8 cellular contexts compared by ENCODE assay signal in the genomic region with DNA sequence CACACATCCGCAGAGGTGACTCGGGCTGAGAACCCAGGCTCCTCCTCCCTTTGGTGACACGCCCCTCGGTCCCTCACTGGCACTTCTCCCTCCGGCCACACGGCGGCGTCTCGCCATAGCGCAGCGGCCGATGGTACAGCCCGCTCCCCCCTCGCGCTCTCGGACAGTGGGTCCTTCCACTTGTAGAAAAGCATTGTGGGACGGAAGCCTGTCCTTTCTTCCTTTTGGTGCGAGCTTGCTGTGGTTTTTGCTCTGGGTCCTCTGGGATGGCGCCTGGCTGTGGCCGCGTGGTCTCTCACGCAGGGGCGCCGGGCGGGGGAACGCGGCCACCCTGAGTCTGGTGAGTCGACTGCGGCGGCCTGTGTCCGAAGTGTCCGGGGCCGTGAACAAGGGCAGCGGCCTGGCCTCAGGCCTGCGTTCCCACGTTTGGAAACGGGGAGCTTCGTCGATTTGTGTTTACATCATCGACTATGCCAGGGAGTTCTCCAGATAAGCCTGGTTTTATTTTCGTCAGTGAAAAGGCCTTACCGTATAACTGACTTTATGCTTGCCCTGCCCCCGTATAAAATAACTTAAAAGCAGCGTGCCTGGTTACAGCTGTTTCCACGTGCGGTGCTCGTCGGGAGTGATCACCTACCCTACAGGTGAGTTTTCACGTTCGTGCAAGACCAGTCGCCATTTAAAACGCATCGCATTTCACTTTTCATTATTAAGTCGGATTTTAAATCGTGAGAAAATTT.
DNase-seq lines count a peak whose midpoint lies in the region; ATAC-seq and TF ChIP-seq lines count a peak whose summit lies in the region.

No MANE protein-coding gene starts in this region.

- WGBS in upper lobe of left lung, 2 donors, result 1% methylated on average over 31 to 55 of the region's 55 CpGs

- H3K4me1 Mint-ChIP-seq in activated naive CD8-positive, alpha-beta T cell treated with anti-CD3 and anti-CD28 coated beads, Interleukin-2, amount 50 U/mL, for 24 hours, result peaks cover 38% of the 10 kb centered on the region

- peak overlapping the region; percentile 95 for H3K9ac ChIP-seq in SU-DHL-6 (ENCODE audit: low read length)

- peaks cover 40% of the 10 kb centered on the region for H3F3A ChIP-seq in SU-DHL-6 (ENCODE audit: insufficient read depth)

- peaks cover 6% of the 10 kb centered on the region; the same call in 1 of the 2 replicates for H4K20me1 ChIP-seq in SU-DHL-6 (ENCODE audit: low read depth, low read length)

- H3K4me1 ChIP-seq in cardiac muscle cell (ENCODE audit: low read depth), result peaks cover 24% of the 10 kb centered on the region
- peaks cover 15 to 27% (median 19%) of the 10 kb centered on the region in 4 donors for H3K4me1 ChIP-seq in upper lobe of left lung

- H3K27me3 Mint-ChIP-seq in activated naive CD8-positive, alpha-beta T cell treated with anti-CD3 and anti-CD28 coated beads, Interleukin-2, amount 50 U/mL, for 24 hours, result no peaks in the 10 kb centered on the region

- peak overlapping the region; percentile 89 for H3K4me3 Mint-ChIP-seq in activated naive CD8-positive, alpha-beta T cell treated with anti-CD3 and anti-CD28 coated beads, Interleukin-2, amount 50 U/mL, for 24 hours

- peak overlapping the region; percentile 82 for H3K4me3 ChIP-seq in GM12875 (ENCODE audit: low read depth, low read length)
- peak overlapping the region; percentile 94 for H3K4me3 ChIP-seq in SU-DHL-6 (ENCODE audit: insufficient read depth, low read length, poor library complexity, severe bottlenecking)
- H3K4me3 ChIP-seq in cardiac muscle cell, result peak overlapping the region; percentile 62
- peak overlapping the region; percentile 64 to 92 (median 76) for H3K4me3 ChIP-seq in upper lobe of left lung

- peaks cover 47% of the 10 kb centered on the region for H3K36me3 Mint-ChIP-seq in activated naive CD8-positive, alpha-beta T cell treated with anti-CD3 and anti-CD28 coated beads, Interleukin-2, amount 50 U/mL, for 24 hours (ENCODE audit: low read depth)

- TF ChIP-seq POLR2A in upper lobe of left lung (IDR thresholded peaks at IDR 0.05), result peak in 3 of 4 donors; percentile 67 to 85 (median 77)

- H3K9me3 Mint-ChIP-seq in activated naive CD8-positive, alpha-beta T cell treated with anti-CD3 and anti-CD28 coated beads, Interleukin-2, amount 50 U/mL, for 24 hours, result peaks cover 9% of the 10 kb centered on the region

- no peaks in the 10 kb centered on the region for H3K9me3 ChIP-seq in SU-DHL-6 (ENCODE audit: insufficient read depth, low read length)
- H3K9me3 ChIP-seq in cardiac muscle cell (ENCODE audit: low read depth), result no peaks in the 10 kb centered on the region
- H3K9me3 ChIP-seq in upper lobe of left lung, result no peaks in the 10 kb centered on the region

- H3K79me2 ChIP-seq in SU-DHL-6 (ENCODE audit: insufficient read depth, low read length), result peaks cover 21% of the 10 kb centered on the region

- TF ChIP-seq CTCF in GM12875 (IDR thresholded peaks at IDR 0.05; ENCODE audit: borderline replicate concordance, insufficient read depth, low read depth, low read length), result peak; percentile 99
- peak; percentile 94 for TF ChIP-seq CTCF in SU-DHL-6 (IDR thresholded peaks at IDR 0.05; ENCODE audit: insufficient read depth, low read length, poor library complexity, severe bottlenecking)
- TF ChIP-seq CTCF in cardiac muscle cell (IDR thresholded peaks at IDR 0.05; ENCODE audit: low read depth, low read length), result peak; percentile 99
- TF ChIP-seq CTCF in upper lobe of left lung (IDR thresholded peaks at IDR 0.05), result peak; percentile 93 to 99 (median 98)

- peak overlapping the region; percentile 99 for H2AFZ ChIP-seq in SU-DHL-6 (ENCODE audit: low read depth, low read length, severe bottlenecking)

- peak overlapping the region; percentile 90 for H3K27ac Mint-ChIP-seq in activated naive CD8-positive, alpha-beta T cell treated with anti-CD3 and anti-CD28 coated beads, Interleukin-2, amount 50 U/mL, for 24 hours

- H3K27ac ChIP-seq in SU-DHL-6 (ENCODE audit: low read depth, low read length), result peak overlapping the region; percentile 53
- peak overlapping the region; percentile 81 for H3K27ac ChIP-seq in cardiac muscle cell
- H3K27ac ChIP-seq in upper lobe of left lung, result peak overlapping the region; percentile 71 to 84 (median 80)

- H3K36me3 ChIP-seq in SU-DHL-6 (ENCODE audit: low read length), result peaks cover 26% of the 10 kb centered on the region
- peaks cover 17% of the 10 kb centered on the region for H3K36me3 ChIP-seq in cardiac muscle cell
- H3K36me3 ChIP-seq in upper lobe of left lung, result peaks cover 0 to 38% (median 17%) of the 10 kb centered on the region in 4 donors

- intact Hi-C loops in posterior cingulate gyrus (cut with DNase I), result loop anchor here (2.0 kb wide), 1 partner anchor 1068 kb away; the partner anchor contains the start of gene WDR36

- peak; percentile 98 for ATAC-seq in HG02759 (IDR thresholded peaks at IDR 0.05; ENCODE audit: unreplicated experiment)
- ATAC-seq in activated naive CD8-positive, alpha-beta T cell treated with anti-CD3 and anti-CD28 coated beads, Interleukin-2, amount 50 U/mL, for 24 hours, result peak; percentile 94
- peak; percentile 98 to 99 for ATAC-seq in upper lobe of left lung (ENCODE audit: low FRiP score in 2 of 2)

- TF ChIP-seq EP300 in upper lobe of left lung (IDR thresholded peaks at IDR 0.05), result peak in 1 of 4 donors; percentile 56

- H3K9me2 ChIP-seq in SU-DHL-6 (replicated peaks; ENCODE audit: insufficient read depth, low read length), result no peaks in the 10 kb centered on the region

- DNase-seq in NCI-H1105 treated with DMSO at 0.1 percent for 48 hours (lab: John Stamatoyannopoulos, UW), result peak; percentile 49
- DNase-seq in activated naive CD8-positive, alpha-beta T cell treated with anti-CD3 and anti-CD28 coated beads, Interleukin-2, amount 50 U/mL, for 24 hours, result peak; percentile 94
- DNase-seq in cardiac muscle cell (ENCODE audit: low read depth in 1 of 2, low spot score in 1 of 2), result peak; percentile 91 to 95
- DNase-seq in posterior cingulate gyrus, result peak; percentile 86 to 98 (median 91)
- DNase-seq in upper lobe of left lung, result peak; percentile 91 to 97

- peak overlapping the region; percentile 95 for H3K4me2 ChIP-seq in SU-DHL-6 (ENCODE audit: low read depth, low read length, poor library complexity, severe bottlenecking)

- no peaks in the 10 kb centered on the region for H3K27me3 ChIP-seq in SU-DHL-6 (ENCODE audit: low read length)
- H3K27me3 ChIP-seq in cardiac muscle cell, result no peaks in the 10 kb centered on the region
- no peaks in the 10 kb centered on the region for H3K27me3 ChIP-seq in upper lobe of left lung

Comparison
In these comparisons a context has a peak if more than half of its experiments do, and no peak if none do; other contexts are left out.
1. Peak in every context shown above with its lines: DNase-seq, ATAC-seq, H3K4me3 ChIP-seq and H3K27ac ChIP-seq.